Comparison of ENCODE assay signal across 17 cellular contexts in genomic region chr20:61917459-61917858, GRCh38.
DNase-seq lines count a peak whose midpoint lies in the region; ATAC-seq and TF ChIP-seq lines count a peak whose summit lies in the region.
"Had no signal": no experiment of that assay in that cellular context is flagged by ENCODE, and none has a peak within 500 bp of the region (broad histone marks: within the 10 kb centered on the region; RNA-seq: fewer than 3 reads in every experiment).

No MANE protein-coding gene starts in this region.

- TF ChIP-seq CTCF in heart right ventricle (IDR thresholded peaks at IDR 0.05) (no peak), HEK293 (tag by site-specific recombination; IDR thresholded peaks at IDR 0.05) (no peak), spleen (IDR thresholded peaks at IDR 0.05 in 8 of 11, conservative IDR thresholded peaks at IDR 0.05 in 3 of 11) (no peak)

- H3K4me3 ChIP-seq in heart right ventricle (no peak overlapping the region), HEK293 (ENCODE audit: low read depth, low read length) (no peak overlapping the region), trophoblast cell (ENCODE audit: low read depth, low read length) (peak overlapping the region; percentile 6), spleen (no peak overlapping the region)
- H3K4me3 ChIP-seq: GM23338 had no signal

- H3K79me1 ChIP-seq in trophoblast cell (ENCODE audit: low read length), result no peaks in the 10 kb centered on the region

- H2BK120ac ChIP-seq in trophoblast cell (ENCODE audit: insufficient read depth, low read length, poor library complexity), result no peak overlapping the region

- H3K27me3 ChIP-seq in heart right ventricle, result peaks cover 0 to 25% (median 6%) of the 10 kb centered on the region in 7 donors
- H3K27me3 ChIP-seq in trophoblast cell (ENCODE audit: insufficient read depth, low read length), result no peaks in the 10 kb centered on the region
- H3K27me3 ChIP-seq in spleen (replicated peaks in 1 of 7), result no peaks in the 10 kb centered on the region

- ATAC-seq in Right ventricle myocardium superior (ENCODE audit: poor library complexity), result no peak
- no peak for ATAC-seq in heart right ventricle

- DNase-seq in Right ventricle myocardium superior, result peak; percentile 23
- no peak for DNase-seq in heart right ventricle
- DNase-seq in left kidney (ENCODE audit: low read depth, low spot score), result peak; percentile 38
- no peak for DNase-seq in trophoblast cell
- no peak for DNase-seq in NCI-H1417 (lab: John Stamatoyannopoulos, UW)
- DNase-seq in spleen, result no peak
- DNase-seq in globus pallidus (ENCODE audit: low spot score), result no peak
- DNase-seq: C1 segment of cervical spinal cord; Calu3; CD4-positive, alpha-beta memory T cell; COR-L47; DMS53; DMS79 treated with DMSO at 0.1 percent for 48 hours; GF-D8; H9 had no signal

- TF ChIP-seq POLR2A in spleen (IDR thresholded peaks at IDR 0.05), result no peak

- no peak overlapping the region for H3K4ac ChIP-seq in trophoblast cell (ENCODE audit: low read depth, low read length)

- no peak overlapping the region for H4K12ac ChIP-seq in trophoblast cell (ENCODE audit: low read depth, low read length)

- no peak overlapping the region for H3K23ac ChIP-seq in trophoblast cell (ENCODE audit: low read length)

- H3K4me2 ChIP-seq in trophoblast cell (ENCODE audit: low read length), result no peak overlapping the region
- H3K4me2 ChIP-seq: GM23338 had no signal

- WGBS in heart right ventricle, 2 donors, result 71 to 73% methylated on average over 11 of the region's 11 CpGs
- no CpG with 5 or more reads among the region's 11 CpGs for WGBS in trophoblast cell (ENCODE audit: extremely low coverage, insufficient coverage, insufficient read length)
- 74 to 83% (median 79%) methylated on average over 10 to 11 of the region's 11 CpGs for WGBS in spleen, 5 donors

- CTCF ChIA-PET in HEK293 (lab: Yijun Ruan, JAX), result interaction anchor here (1.6 kb wide), 1 partner anchor 21 kb away, joined by 5 read pairs; no protein-coding TSS in a partner anchor

- H3K27ac ChIP-seq in heart right ventricle, result no peak overlapping the region
- no peak overlapping the region for H3K27ac ChIP-seq in HEK293 (ENCODE audit: extremely low read depth, low read depth, low read length)
- H3K27ac ChIP-seq in trophoblast cell (ENCODE audit: low read depth, low read length), result no peak overlapping the region
- H3K27ac ChIP-seq in spleen, result no peak overlapping the region

- no peak overlapping the region for H4K91ac ChIP-seq in trophoblast cell (ENCODE audit: low read depth, low read length)

- H3K14ac ChIP-seq in trophoblast cell (ENCODE audit: low read length), result no peak overlapping the region

- H3K79me2 ChIP-seq in trophoblast cell (ENCODE audit: control insufficient read depth, insufficient read depth, low read length, poor library complexity), result no peaks in the 10 kb centered on the region

- peaks cover 0 to 6% (median 0%) of the 10 kb centered on the region in 11 donors for H3K9me3 ChIP-seq in heart right ventricle
- no peaks in the 10 kb centered on the region for H3K9me3 ChIP-seq in HEK293 (ENCODE audit: control insufficient read depth, insufficient read depth, low read depth, low read length)
- peaks cover 23% of the 10 kb centered on the region for H3K9me3 ChIP-seq in trophoblast cell (ENCODE audit: insufficient read depth, low read depth, low read length)
- H3K9me3 ChIP-seq in spleen, result no peaks in the 10 kb centered on the region

- H3K18ac ChIP-seq in trophoblast cell (ENCODE audit: low read length), result no peak overlapping the region

- no peak overlapping the region for H3K9ac ChIP-seq in trophoblast cell (ENCODE audit: low read length)

- intact Hi-C loops in Right ventricle myocardium superior (cut with DNase I), result no loop called here
- intact Hi-C loops in heart right ventricle (cut with DNase I), result no loop called here
- intact Hi-C loops in spleen (cut with DNase I; ENCODE audit: low total_unique reads), result no loop called here

- no peak overlapping the region for H2AFZ ChIP-seq in trophoblast cell (ENCODE audit: insufficient read depth, low read length, poor library complexity)
- H2AFZ ChIP-seq: GM23338 had no signal

- H2AK5ac ChIP-seq in trophoblast cell (ENCODE audit: low read length), result no peak overlapping the region

- no peak overlapping the region for H2BK5ac ChIP-seq in trophoblast cell (ENCODE audit: low read depth, low read length, poor library complexity)

- no peak overlapping the region for H2BK12ac ChIP-seq in trophoblast cell (ENCODE audit: low read length)

- H3K4me1 ChIP-seq in heart right ventricle (no peaks in the 10 kb centered on the region), HEK293 (ENCODE audit: control insufficient read depth, insufficient read depth, low read length) (no peaks in the 10 kb centered on the region), trophoblast cell (ENCODE audit: control insufficient read depth in 1 of 2, insufficient read depth in 2 of 2, low read length in 2 of 2) (no peaks in the 10 kb centered on the region), spleen (peaks cover 0 to 10% (median 0%) of the 10 kb centered on the region in 6 donors)

- no peaks in the 10 kb centered on the region for H3K36me3 ChIP-seq in heart right ventricle
- no peaks in the 10 kb centered on the region for H3K36me3 ChIP-seq in HEK293 (ENCODE audit: control insufficient read depth in 2 of 2, insufficient read depth in 1 of 2, low read length in 2 of 2)
- no peaks in the 10 kb centered on the region for H3K36me3 ChIP-seq in trophoblast cell (ENCODE audit: control insufficient read depth in 1 of 2, insufficient read depth in 2 of 2, low read length in 2 of 2)
- no peaks in the 10 kb centered on the region for H3K36me3 ChIP-seq in spleen

- H4K8ac ChIP-seq in trophoblast cell (ENCODE audit: low read depth, low read length), result no peak overlapping the region

- POLR2A ChIA-PET in HEK293 (lab: Yijun Ruan, JAX), result no interaction called here

TF ChIP-seq in HEK293, 187 proteins besides CTCF, POLR2A, EP300 and RAD21:
- TF ChIP-seq ZFHX2 (tag by site-specific recombination; conservative IDR thresholded peaks at IDR 0.05), result peak; percentile 36; the same call in 1 of the 2 replicates
- no peak for TF ChIP-seq PRDM2 (tag by site-specific recombination; IDR thresholded peaks at IDR 0.05; ENCODE audit: borderline replicate concordance)
- TF ChIP-seq ZNF37A (tag by site-specific recombination; IDR thresholded peaks at IDR 0.05), result no peak
- no peak for TF ChIP-seq TCF7L2 (IDR thresholded peaks at IDR 0.05; ENCODE audit: borderline replicate concordance, low read depth, low read length)
- TF ChIP-seq ZNF274 (IDR thresholded peaks at IDR 0.05; ENCODE audit: low read length), result no peak
- no peak for TF ChIP-seq ZNF274 (tag by site-specific recombination; IDR thresholded peaks at IDR 0.05; ENCODE audit: borderline replicate concordance)
- TF ChIP-seq ZNF26 (tag by site-specific recombination; IDR thresholded peaks at IDR 0.05), result no peak
- peak; percentile 63 for TF ChIP-seq EGR2 (tag by site-specific recombination; IDR thresholded peaks at IDR 0.05; ENCODE audit: low read depth)
- no peak for TF ChIP-seq KLF16 (tag by site-specific recombination; IDR thresholded peaks at IDR 0.05)
TF ChIP-seq in HEK293: peak in this region for 2.

Comparison
In these comparisons a context has a peak if more than half of its experiments do, and no peak if none do; other contexts are left out.
1. DNase-seq: peak in Right ventricle myocardium superior (single experiment) and left kidney (single experiment); none in heart right ventricle (0 of 2), trophoblast cell (0 of 2), NCI-H1417 (0 of 3), spleen (single experiment) and globus pallidus (single experiment).